8 cellular contexts compared by ENCODE assay signal in the genomic region with DNA sequence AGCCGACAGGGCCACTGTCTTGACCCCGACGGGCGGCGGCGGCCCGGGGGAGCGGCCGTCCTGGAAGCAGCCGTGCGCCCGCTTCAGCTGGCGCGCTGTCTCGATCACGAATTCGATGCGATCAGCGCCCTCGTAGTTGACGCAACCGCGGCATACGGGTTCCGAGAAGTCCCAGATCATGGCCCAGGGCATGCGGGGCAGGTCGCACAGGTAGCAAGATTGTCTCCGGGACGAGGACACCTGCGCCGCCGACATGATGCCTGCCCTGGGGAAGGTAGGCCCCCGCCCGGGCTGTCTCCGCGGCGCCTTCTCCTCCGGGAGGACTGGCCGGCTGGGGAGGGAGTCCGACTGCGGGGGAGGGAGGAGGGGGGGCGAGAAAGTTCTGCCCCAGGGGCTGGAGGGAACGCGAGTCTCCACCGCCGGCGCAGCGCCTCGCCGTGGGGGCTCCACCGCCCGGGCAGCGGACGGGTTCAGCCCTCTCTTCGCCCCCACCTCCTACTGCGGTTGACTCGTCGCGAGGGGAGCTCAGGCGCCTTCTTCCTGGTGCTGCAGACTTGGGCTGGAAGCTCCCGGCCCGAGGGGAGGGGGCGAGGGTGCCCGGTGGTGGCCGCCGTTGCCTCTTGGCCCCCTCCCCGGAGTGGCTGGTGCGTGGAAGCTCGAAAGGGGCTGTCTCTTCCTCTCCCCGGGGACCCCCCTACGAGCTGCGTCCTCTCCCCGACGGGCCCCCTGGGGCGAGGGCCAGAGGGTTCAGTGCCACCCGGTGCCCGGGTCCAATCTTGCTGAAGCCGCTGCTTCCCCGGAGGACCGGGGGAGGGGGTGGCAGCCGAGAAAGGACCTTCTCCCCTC. TPM values are rescaled to one million over a fixed set of nuclear protein-coding genes. Genes with fewer than 3 reads are reported as not detected.
A peak's percentile ranks its signal among the peaks of the same experiment; 100 is the strongest.
DNase-seq lines count a peak whose midpoint lies in the region; ATAC-seq and TF ChIP-seq lines count a peak whose summit lies in the region.

No MANE protein-coding gene starts in this region.

- WGBS in heart right ventricle, 2 donors, result 0 to 1% methylated on average over 78 to 81 of the region's 81 CpGs

- DNase-seq in COLO668 (lab: John Stamatoyannopoulos, UW; ENCODE audit: unreplicated experiment) (peak; percentile 85), SJSA1 (ENCODE audit: low read depth in 1 of 2, low spot score in 2 of 2) (peak; percentile 73 to 74), heart right ventricle (peak; percentile 81), progenitor cell of endocrine pancreas (ENCODE audit: low spot score, unreplicated experiment) (peak; percentile 45), AML-193 (lab: John Stamatoyannopoulos, UW) (no peak)
- DNase-seq in activated naive CD8-positive, alpha-beta T cell treated with anti-CD3 and anti-CD28 coated beads, Interleukin-2, amount 10 ng/mL, durations not matched to agents 7 days and 5 days, result peak; percentile 80

- H3K36me3 ChIP-seq in SJSA1 (peaks cover 29% of the 10 kb centered on the region), heart right ventricle (peaks cover 0 to 29% (median 0%) of the 10 kb centered on the region in 9 donors)

- peak overlapping the region; percentile 59 for H3K4me3 ChIP-seq in SJSA1
- peak overlapping the region; percentile 72 to 98 (median 85) for H3K4me3 ChIP-seq in heart right ventricle

- H3K27me3 ChIP-seq in SJSA1 (replicated peaks), result no peaks in the 10 kb centered on the region
- H3K27me3 ChIP-seq in heart right ventricle, result no peaks in the 10 kb centered on the region

- peak overlapping the region; percentile 76 for H3K27ac ChIP-seq in SJSA1
- peak overlapping the region; percentile 99 to 100 (median 100) for H3K27ac ChIP-seq in heart right ventricle

- intact Hi-C loops in heart right ventricle (cut with DNase I), result loop anchor here (1.0 to 10.0 kb wide), 13 partner anchors 13 to 113 kb away; a partner anchor contains a TSS

- H3K9me3 Mint-ChIP-seq in activated naive CD8-positive, alpha-beta T cell treated with anti-CD3 and anti-CD28 coated beads, Interleukin-2, amount 10 ng/mL, durations not matched to agents 7 days and 5 days, result no peaks in the 10 kb centered on the region
- no peaks in the 10 kb centered on the region for H3K9me3 Mint-ChIP-seq in progenitor cell of endocrine pancreas (ENCODE audit: low read depth)

- POLR2A ChIA-PET in activated naive CD8-positive, alpha-beta T cell treated with anti-CD3 and anti-CD28 coated beads, Interleukin-2, amount 10 ng/mL, durations not matched to agents 7 days and 5 days (lab: Charles Lee), result interaction anchor here (0.7 to 18.0 kb wide), 22 partner anchors 11 to 152 kb away, joined by 3 to 238 read pairs (median 8); no protein-coding TSS in a partner anchor

- peaks cover 14% of the 10 kb centered on the region for H3K36me3 Mint-ChIP-seq in activated naive CD8-positive, alpha-beta T cell treated with anti-CD3 and anti-CD28 coated beads, Interleukin-2, amount 10 ng/mL, durations not matched to agents 7 days and 5 days
- peaks cover 3% of the 10 kb centered on the region for H3K36me3 Mint-ChIP-seq in progenitor cell of endocrine pancreas (ENCODE audit: insufficient read depth)

- H3K4me3 Mint-ChIP-seq in activated naive CD8-positive, alpha-beta T cell treated with anti-CD3 and anti-CD28 coated beads, Interleukin-2, amount 10 ng/mL, durations not matched to agents 7 days and 5 days, result peak overlapping the region; percentile 96
- peak overlapping the region; percentile 75 for H3K4me3 Mint-ChIP-seq in progenitor cell of endocrine pancreas (ENCODE audit: low read depth)

- no peaks in the 10 kb centered on the region for H3K27me3 Mint-ChIP-seq in activated naive CD8-positive, alpha-beta T cell treated with anti-CD3 and anti-CD28 coated beads, Interleukin-2, amount 10 ng/mL, durations not matched to agents 7 days and 5 days
- H3K27me3 Mint-ChIP-seq in progenitor cell of endocrine pancreas, result no peaks in the 10 kb centered on the region

- peak; percentile 29 for ATAC-seq in GM19351 (IDR thresholded peaks at IDR 0.05; ENCODE audit: unreplicated experiment)
- ATAC-seq in HG03442 (IDR thresholded peaks at IDR 0.05; ENCODE audit: unreplicated experiment), result peak; percentile 25
- ATAC-seq in activated naive CD8-positive, alpha-beta T cell treated with anti-CD3 and anti-CD28 coated beads, Interleukin-2, amount 10 ng/mL, durations not matched to agents 7 days and 5 days (ENCODE audit: low read depth), result peak; percentile 21
- ATAC-seq in heart right ventricle, result peak; percentile 28 to 60 (median 42)

- peaks cover 56% of the 10 kb centered on the region for H3K4me1 ChIP-seq in SJSA1 (replicated peaks)
- peaks cover 29 to 80% (median 73%) of the 10 kb centered on the region in 9 donors for H3K4me1 ChIP-seq in heart right ventricle

- H3K9me3 ChIP-seq in SJSA1 (replicated peaks), result no peaks in the 10 kb centered on the region
- H3K9me3 ChIP-seq in heart right ventricle, result no peaks in the 10 kb centered on the region

- H3K4me1 Mint-ChIP-seq in activated naive CD8-positive, alpha-beta T cell treated with anti-CD3 and anti-CD28 coated beads, Interleukin-2, amount 10 ng/mL, durations not matched to agents 7 days and 5 days, result peaks cover 51% of the 10 kb centered on the region
- peaks cover 46% of the 10 kb centered on the region for H3K4me1 Mint-ChIP-seq in progenitor cell of endocrine pancreas (ENCODE audit: low read depth)

- TF ChIP-seq CTCF in heart right ventricle (IDR thresholded peaks at IDR 0.05) (peak in 6 of 9 donors; percentile 6 to 55 (median 28)), progenitor cell of endocrine pancreas (IDR thresholded peaks at IDR 0.05; ENCODE audit: unreplicated experiment) (no peak)

- H3K27ac Mint-ChIP-seq in activated naive CD8-positive, alpha-beta T cell treated with anti-CD3 and anti-CD28 coated beads, Interleukin-2, amount 10 ng/mL, durations not matched to agents 7 days and 5 days, result peak overlapping the region; percentile 97
- H3K27ac Mint-ChIP-seq in progenitor cell of endocrine pancreas, result peak overlapping the region; percentile 84

RNA-seq across cellular contexts. Expression of a gene that starts 0.7 kb away (rescaled TPM):
- 9.8 and 16.4 TPM in 2 replicates for total RNA-seq in SJSA1 (2014; rRNA removed; shearing (Covaris generic))
- total RNA-seq in activated naive CD8-positive, alpha-beta T cell treated with anti-CD3 and anti-CD28 coated beads, Interleukin-2, amount 10 ng/mL, durations not matched to agents 7 days and 5 days, result 10 to 100 TPM; 38.5 to 41.0 TPM
- total RNA-seq in heart right ventricle (10 to 100 TPM; 25.1 to 66.6 (median 36.4) TPM), progenitor cell of endocrine pancreas (51.1 and 56.2 TPM in 2 replicates)
- polyA plus RNA-seq in heart right ventricle, result 10 to 100 TPM in 1 of 2 donors, 1 to 10 TPM in 1; 6.6 to 15.4 TPM

Comparison
In these comparisons a context has a peak if more than half of its experiments do, and no peak if none do; other contexts are left out.
1. DNase-seq: peak in COLO668 (single experiment), SJSA1 (2 of 2), activated naive CD8-positive, alpha-beta T cell treated with anti-CD3 and anti-CD28 coated beads, Interleukin-2, amount 10 ng/mL, durations not matched to agents 7 days and 5 days (single experiment), heart right ventricle (2 of 2) and progenitor cell of endocrine pancreas (single experiment); none in AML-193 (0 of 2).
2. Peak in every context shown above with its lines, with median percentiles within 50 percentile points of each other: ATAC-seq.